In genomic region chrX:15704273-15704672, GRCh38 we compare ENCODE assay signal across 1 cellular context. TPM values are rescaled to one million over a fixed set of nuclear protein-coding genes. Genes with fewer than 3 reads are reported as not detected.
"Had no signal": no experiment of that assay in that cellular context is flagged by ENCODE, and none has a peak within 500 bp of the region (broad histone marks: within the 10 kb centered on the region; RNA-seq: fewer than 3 reads in every experiment).

No MANE protein-coding gene starts in this region.

RNA-seq across cellular contexts. Expression of gene CLTRN, which starts 39.7 kb away (rescaled TPM):
- total RNA-seq: vagina had no signal
